ENCODE assay signal across 11 cellular contexts in the genomic region with DNA sequence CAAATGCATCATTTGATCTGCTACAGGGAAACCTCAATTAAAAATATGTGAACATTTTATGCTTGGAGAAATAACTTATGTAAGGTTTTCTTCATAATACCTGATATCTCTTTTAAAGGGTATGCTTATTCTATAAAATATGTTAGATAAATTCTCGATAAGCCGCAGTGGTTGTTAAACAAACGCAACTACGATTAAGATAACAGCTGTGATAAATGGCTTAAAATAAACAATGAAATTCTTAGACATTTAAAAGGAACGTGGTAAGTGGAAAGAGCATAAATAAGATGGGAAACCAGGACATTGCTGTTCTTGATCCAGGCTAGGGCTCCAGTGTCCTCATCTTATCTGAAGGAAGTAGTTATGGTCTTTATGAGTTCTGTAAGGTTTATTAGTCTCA.
"Had no signal": no experiment of that assay in that cellular context is flagged by ENCODE, and none has a peak within 500 bp of the region (broad histone marks: within the 10 kb centered on the region; RNA-seq: fewer than 3 reads in every experiment).

No MANE protein-coding gene starts in this region.

- H3K36me3 ChIP-seq: left lung, uterus had no signal

- H3K9me3 ChIP-seq: uterus had no signal

- DNase-seq: activated CD4-positive, alpha-beta memory T cell treated with anti-CD3 and anti-CD28 coated beads for 36 hours; activated CD4-positive, alpha-beta T cell treated with anti-CD3 and anti-CD28 coated beads for 1 hour; activated naive CD8-positive, alpha-beta T cell treated with anti-CD3 and anti-CD28 coated beads, Interleukin-2, amount 10 ng/mL, durations not matched to agents 7 days and 5 days; aorta; dorsolateral prefrontal cortex; foreskin melanocyte; head of caudate nucleus; left lung; stimulated activated CD4-positive, alpha-beta T cell treated with anti-CD3 and anti-CD28 coated beads, Interleukin-4, amount 100 ng/mL, for 4 hours; stimulated activated naive CD8-positive, alpha-beta T cell treated with anti-CD3 and anti-CD28 coated beads, Interleukin-15, amount 100 ng/mL, for 72 hours; uterus had no signal

- ATAC-seq: left lung; stimulated activated naive CD8-positive, alpha-beta T cell treated with anti-CD3 and anti-CD28 coated beads, Interleukin-15, amount 100 ng/mL, for 72 hours had no signal

- H3K4me3 ChIP-seq: dorsolateral prefrontal cortex, left lung, uterus had no signal

- H3K27ac ChIP-seq: dorsolateral prefrontal cortex, left lung, uterus had no signal

- H3K4me1 ChIP-seq: left lung, uterus had no signal

- H3K27me3 ChIP-seq: dorsolateral prefrontal cortex, left lung, uterus had no signal
